Comparison of ENCODE assay signal across 28 cellular contexts in genomic region chr11:122354029-122354697, GRCh38.
DNase-seq lines count a peak whose midpoint lies in the region; ATAC-seq and TF ChIP-seq lines count a peak whose summit lies in the region.
"Had no signal": no experiment of that assay in that cellular context is flagged by ENCODE, and none has a peak within 500 bp of the region (broad histone marks: within the 10 kb centered on the region; RNA-seq: fewer than 3 reads in every experiment).

No MANE protein-coding gene starts in this region.

- DNase-seq in AG10803 (ENCODE audit: low read depth), result peak; percentile 56
- DNase-seq in M059J (ENCODE audit: low read depth), result peak; percentile 36
- no peak for DNase-seq in Right ventricle myocardium superior
- DNase-seq in osteoblast (ENCODE audit: insufficient read length, low spot score, missing footprints), result no peak
- no peak for DNase-seq in NCI-H2029 (lab: John Stamatoyannopoulos, UW)
- DNase-seq: activated CD4-positive, alpha-beta T cell treated with anti-CD3 and anti-CD28 coated beads for 4 hours; activated naive CD4-positive, alpha-beta T cell treated with Interleukin-2 at 50 U/mL for 16 hours; activated T-cell treated with anti-CD3 and anti-CD28 coated beads, Interleukin-2, amount 50 U/mL, for 48 hours; amygdala; CD4-positive, CD25-positive, alpha-beta regulatory T cell; foreskin keratinocyte; GDM1; hypothalamus; mesendoderm; naive thymus-derived CD4-positive, alpha-beta T cell; NCI-H1694 treated with DMSO at 0.1 percent for 48 hours; NK-92 treated with Interleukin-12 subunit alpha and Interleukin-12 subunit beta, amount 100 ng/mL, for 24 hours; pancreas; right lobe of liver; SJCRH30; stimulated activated CD4-positive, alpha-beta T cell treated with anti-CD3 and anti-CD28 coated beads, Interleukin-15, amount 100 ng/mL, for 24 hours had no signal

- no peak overlapping the region for H3K4me3 ChIP-seq in AG10803 (ENCODE audit: low read length)
- no peak overlapping the region for H3K4me3 ChIP-seq in osteoblast (ENCODE audit: insufficient read depth, low read length)
- H3K4me3 ChIP-seq: GM12878, pancreas, right lobe of liver, SJCRH30 had no signal

- TF ChIP-seq CTCF in AG10803 (conservative IDR thresholded peaks at IDR 0.05; ENCODE audit: low read length), result no peak
- TF ChIP-seq CTCF in nephron (IDR thresholded peaks at IDR 0.05; ENCODE audit: unreplicated experiment in 3 of 3), result no peak
- TF ChIP-seq CTCF in osteoblast (IDR thresholded peaks at IDR 0.05; ENCODE audit: extremely low read depth, low read depth, low read length), result no peak

- H3K27me3 Mint-ChIP-seq in nephron (ENCODE audit: low read depth), result peaks cover 2% of the 10 kb centered on the region
- H3K27me3 Mint-ChIP-seq: CD4-positive, CD25-positive, alpha-beta regulatory T cell had no signal

- H3K27ac ChIP-seq in osteoblast (ENCODE audit: low read depth, low read length), result no peak overlapping the region
- H3K27ac ChIP-seq: foreskin keratinocyte, pancreas, right lobe of liver, SJCRH30 had no signal

- H3K4me1 ChIP-seq in osteoblast (ENCODE audit: insufficient read depth, low read length), result no peaks in the 10 kb centered on the region
- H3K4me1 ChIP-seq: foreskin keratinocyte, pancreas, right lobe of liver, SJCRH30 had no signal

- H3K36me3 Mint-ChIP-seq in nephron (ENCODE audit: low read depth), result no peaks in the 10 kb centered on the region
- H3K36me3 Mint-ChIP-seq: CD4-positive, CD25-positive, alpha-beta regulatory T cell; naive thymus-derived CD4-positive, alpha-beta T cell had no signal

- peaks cover 25% of the 10 kb centered on the region for H3K4me1 Mint-ChIP-seq in nephron
- H3K4me1 Mint-ChIP-seq: CD4-positive, CD25-positive, alpha-beta regulatory T cell; central memory CD8-positive, alpha-beta T cell; naive thymus-derived CD4-positive, alpha-beta T cell had no signal

- H3K4me3 Mint-ChIP-seq in nephron, result no peak overlapping the region
- H3K4me3 Mint-ChIP-seq: CD4-positive, CD25-positive, alpha-beta regulatory T cell; central memory CD8-positive, alpha-beta T cell; naive thymus-derived CD4-positive, alpha-beta T cell; T-helper 1 cell treated with Interleukin-12 subunit alpha and Interleukin-12 subunit beta and Interleukin-4 antibody, amounts not matched to agents 30 μg/mL and 1 μg/mL, for 36 hours had no signal

- no peaks in the 10 kb centered on the region for H3K36me3 ChIP-seq in osteoblast (ENCODE audit: insufficient read depth, low read length)
- H3K36me3 ChIP-seq: pancreas, right lobe of liver, SJCRH30 had no signal

- H3K9me3 ChIP-seq in osteoblast (ENCODE audit: low read depth, low read length), result no peaks in the 10 kb centered on the region
- H3K9me3 ChIP-seq: pancreas, right lobe of liver, SJCRH30 had no signal

- ATAC-seq in Right ventricle myocardium superior (ENCODE audit: poor library complexity) (peak; percentile 80), GM19035 (IDR thresholded peaks at IDR 0.05; ENCODE audit: unreplicated experiment) (no peak), GM21737 (IDR thresholded peaks at IDR 0.05; ENCODE audit: unreplicated experiment) (no peak)
- ATAC-seq: foreskin keratinocyte; GM12878; naive thymus-derived CD4-positive, alpha-beta T cell; Panc1; pancreas; right lobe of liver had no signal

- no peaks in the 10 kb centered on the region for H3K79me2 ChIP-seq in osteoblast (ENCODE audit: insufficient read depth, low read length)

- H3K4me2 ChIP-seq in osteoblast (ENCODE audit: insufficient read depth, low read length), result no peak overlapping the region

- H3K27ac Mint-ChIP-seq in nephron, result peak overlapping the region in 2 of 3 experiments; percentile 61 to 80
- H3K27ac Mint-ChIP-seq: CD4-positive, CD25-positive, alpha-beta regulatory T cell; naive thymus-derived CD4-positive, alpha-beta T cell; T-helper 1 cell treated with Interleukin-12 subunit alpha and Interleukin-12 subunit beta and Interleukin-4 antibody, amounts not matched to agents 30 μg/mL and 1 μg/mL, for 36 hours had no signal

- H3K9me3 Mint-ChIP-seq in nephron, result peaks cover 12% of the 10 kb centered on the region

- no peak overlapping the region for H2AFZ ChIP-seq in osteoblast (ENCODE audit: low read length)

- H4K20me1 ChIP-seq in osteoblast (ENCODE audit: insufficient read depth, low read length), result no peaks in the 10 kb centered on the region

- H3K27me3 ChIP-seq in osteoblast (ENCODE audit: insufficient read depth, low read length), result peaks cover 12% of the 10 kb centered on the region
- H3K27me3 ChIP-seq: foreskin keratinocyte, pancreas, right lobe of liver, SJCRH30 had no signal

- intact Hi-C loops in Right ventricle myocardium superior (cut with DNase I), result no loop called here

Comparison
In these comparisons a context has a peak if more than half of its experiments do, and no peak if none do; other contexts are left out.
1. DNase-seq: peak in AG10803 (single experiment) and M059J (single experiment); none in Right ventricle myocardium superior (single experiment), osteoblast (single experiment) and NCI-H2029 (single experiment).